In genomic region chr19:1274852-1275259, GRCh38 we compare ENCODE assay signal across 1 cellular context.
TF ChIP-seq lines count a peak whose summit lies in the region.

No MANE protein-coding gene starts in this region.

TF ChIP-seq in HepG2, 621 proteins besides CTCF, POLR2A, EP300 and RAD21 (continued from another document and continues in another):
- TF ChIP-seq ZBTB40 (IDR thresholded peaks at IDR 0.05): no peak
- no peak for TF ChIP-seq ZBTB40 (CRISPR knock-in tag; IDR thresholded peaks at IDR 0.05)
- no peak for TF ChIP-seq IRF1 (CRISPR knock-in tag; IDR thresholded peaks at IDR 0.05; ENCODE audit: low read depth)
- TF ChIP-seq RARG (CRISPR knock-in tag; IDR thresholded peaks at IDR 0.05; ENCODE audit: low read depth): no peak
- no peak for TF ChIP-seq AHDC1 (CRISPR knock-in tag; IDR thresholded peaks at IDR 0.05; ENCODE audit: borderline replicate concordance)
- TF ChIP-seq TERF1 (CRISPR knock-in tag; IDR thresholded peaks at IDR 0.05): 0 out of 2 replicates have a peak, but pooled peaks have one; percentile 11
- no peak for TF ChIP-seq CEBPB (IDR thresholded peaks at IDR 0.05; ENCODE audit: borderline replicate concordance, low read depth, low read length)
- TF ChIP-seq THAP8 (CRISPR knock-in tag; IDR thresholded peaks at IDR 0.05; ENCODE audit: borderline replicate concordance): 0 out of 2 replicates have a peak, but pooled peaks have one; percentile 82
- TF ChIP-seq ZNF772 (CRISPR knock-in tag; IDR thresholded peaks at IDR 0.05): 0 out of 2 replicates have a peak, but pooled peaks have one; percentile 75
- no peak for TF ChIP-seq CENPT (CRISPR knock-in tag; IDR thresholded peaks at IDR 0.05; ENCODE audit: low read depth)
- no peak for TF ChIP-seq CREB1 (IDR thresholded peaks at IDR 0.05)
- no peak for TF ChIP-seq CREB1 (CRISPR knock-in tag; IDR thresholded peaks at IDR 0.05)
- TF ChIP-seq ZNF143 (CRISPR knock-in tag; IDR thresholded peaks at IDR 0.05): no peak
- TF ChIP-seq ZNF883 (CRISPR knock-in tag; IDR thresholded peaks at IDR 0.05; ENCODE audit: not compliant biosample characterization): no peak
- TF ChIP-seq KDM5A (IDR thresholded peaks at IDR 0.05; ENCODE audit: borderline replicate concordance, low read length): no peak; the same call in 1 of the 2 replicates
- TF ChIP-seq ZNF280B (CRISPR knock-in tag; IDR thresholded peaks at IDR 0.05; ENCODE audit: borderline replicate concordance): no peak
- no peak for TF ChIP-seq HOMEZ (CRISPR knock-in tag; IDR thresholded peaks at IDR 0.05; ENCODE audit: low read depth)
- no peak for TF ChIP-seq KLF11 (CRISPR knock-in tag; IDR thresholded peaks at IDR 0.05)
- no peak for TF ChIP-seq ZNF44 (CRISPR knock-in tag; IDR thresholded peaks at IDR 0.05)
- TF ChIP-seq GFI1 (CRISPR knock-in tag; IDR thresholded peaks at IDR 0.05; ENCODE audit: borderline replicate concordance): 0 out of 2 replicates have a peak, but pooled peaks have one; percentile 43
- no peak for TF ChIP-seq BRCA1 (CRISPR knock-in tag; IDR thresholded peaks at IDR 0.05)
- 0 out of 2 replicates have a peak, but pooled peaks have one; percentile 20 for TF ChIP-seq ZNF605 (CRISPR knock-in tag; IDR thresholded peaks at IDR 0.05)
